In the genomic region with DNA sequence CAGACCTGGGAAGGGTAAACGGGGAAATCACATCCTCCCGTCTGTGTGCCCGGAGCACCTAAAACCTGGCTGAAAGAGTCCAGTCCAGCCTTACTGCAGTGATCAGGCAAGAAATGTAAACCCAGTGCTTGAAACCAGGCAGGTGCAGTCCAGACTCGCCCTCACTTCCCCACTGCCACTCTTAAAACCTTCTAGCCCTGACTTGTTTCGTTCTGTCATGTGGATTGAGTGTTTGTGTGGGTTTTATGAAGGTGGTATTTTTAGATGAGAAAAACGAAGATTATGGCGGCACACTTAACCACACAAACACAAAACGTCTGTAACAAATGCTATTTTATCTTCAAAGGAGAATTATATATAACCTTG, we compare ENCODE assay signal across 8 cellular contexts. TPM values are rescaled to one million over a fixed set of nuclear protein-coding genes. Genes with fewer than 3 reads are reported as not detected.
A peak's percentile ranks its signal among the peaks of the same experiment; 100 is the strongest.
DNase-seq lines count a peak whose midpoint lies in the region; ATAC-seq, FAIRE-seq and TF ChIP-seq lines count a peak whose summit lies in the region.

No MANE protein-coding gene starts in this region.

- no peaks in the 10 kb centered on the region for H3K9me3 Mint-ChIP-seq in activated CD4-positive, alpha-beta T cell treated with anti-CD3 and anti-CD28 coated beads for 36 hours (ENCODE audit: low read depth)
- H3K9me3 Mint-ChIP-seq in IgD-negative memory B cell, result no peaks in the 10 kb centered on the region

- H3K9me3 ChIP-seq in SU-DHL-6 (ENCODE audit: insufficient read depth, low read length) (no peaks in the 10 kb centered on the region), endothelial cell of umbilical vein (replicated peaks; ENCODE audit: control insufficient read depth, insufficient read depth, low read length) (no peaks in the 10 kb centered on the region), neutrophil (no peaks in the 10 kb centered on the region)

- dilution Hi-C loops in endothelial cell of umbilical vein (cut with MboI; ENCODE audit: extremely low pct_ligation_motif_present, low sequenced_read_pairs), result no loop called here

- peak overlapping the region; percentile 97 for H3K27ac Mint-ChIP-seq in activated CD4-positive, alpha-beta T cell treated with anti-CD3 and anti-CD28 coated beads for 36 hours
- peak overlapping the region; percentile 92 to 99 (median 95) for H3K27ac Mint-ChIP-seq in IgD-negative memory B cell

- no peaks in the 10 kb centered on the region for H3K9me1 ChIP-seq in endothelial cell of umbilical vein (replicated peaks; ENCODE audit: control insufficient read depth, extremely low read depth, insufficient read depth, low read length)

- peaks cover 19% of the 10 kb centered on the region for H3K36me3 ChIP-seq in SU-DHL-6 (ENCODE audit: low read length)
- H3K36me3 ChIP-seq in endothelial cell of umbilical vein (ENCODE audit: control insufficient read depth in 2 of 2, extremely low read depth in 1 of 2, insufficient read depth in 2 of 2, low read length in 2 of 2), result no peaks in the 10 kb centered on the region
- no peaks in the 10 kb centered on the region for H3K36me3 ChIP-seq in neutrophil

- DNase-seq in activated CD4-positive, alpha-beta T cell treated with anti-CD3 and anti-CD28 coated beads for 36 hours, result peak; percentile 29
- DNase-seq in activated CD4-positive, alpha-beta T cell treated with anti-CD3 and anti-CD28 coated beads for 4 hours, result no peak
- DNase-seq in endothelial cell of umbilical vein (ENCODE audit: low read depth, low spot score), result peak; percentile 36
- no peak for DNase-seq in effector CD8-positive, alpha-beta T cell (lab: John Stamatoyannopoulos, UW)

- peaks cover 15% of the 10 kb centered on the region for H3F3A ChIP-seq in SU-DHL-6 (ENCODE audit: insufficient read depth)

- H4K20me1 ChIP-seq in SU-DHL-6 (ENCODE audit: low read depth, low read length), result peaks cover 13% of the 10 kb centered on the region; the same call in 1 of the 2 replicates
- no peaks in the 10 kb centered on the region for H4K20me1 ChIP-seq in endothelial cell of umbilical vein (replicated peaks; ENCODE audit: control insufficient read depth, extremely low read depth, insufficient read depth, low read length)

- H3K27ac ChIP-seq in SU-DHL-6 (ENCODE audit: low read depth, low read length), result peak overlapping the region; percentile 97
- peak overlapping the region; percentile 56 for H3K27ac ChIP-seq in endothelial cell of umbilical vein (ENCODE audit: insufficient read depth, low read depth, low read length)
- peak overlapping the region; percentile 94 for H3K27ac ChIP-seq in neutrophil

- H2AFZ ChIP-seq in SU-DHL-6 (ENCODE audit: low read depth, low read length, severe bottlenecking) (peak overlapping the region; percentile 86), endothelial cell of umbilical vein (ENCODE audit: low read depth, low read length) (peak overlapping the region; percentile 92)

- CTCF ChIA-PET in activated CD4-positive, alpha-beta T cell treated with anti-CD3 and anti-CD28 coated beads for 36 hours (lab: Charles Lee), result no interaction called here
- CTCF ChIA-PET in endothelial cell of umbilical vein (lab: Charles Lee), result no interaction called here

- ATAC-seq in activated CD4-positive, alpha-beta T cell treated with anti-CD3 and anti-CD28 coated beads for 36 hours, result no peak
- ATAC-seq in GM21447 (IDR thresholded peaks at IDR 0.05; ENCODE audit: unreplicated experiment), result peak; percentile 22

- FAIRE-seq in endothelial cell of umbilical vein (lab: Jason Lieb, UNC), result no peak

- POLR2A ChIA-PET in activated CD4-positive, alpha-beta T cell treated with anti-CD3 and anti-CD28 coated beads for 36 hours (lab: Charles Lee), result no interaction called here
- POLR2A ChIA-PET in endothelial cell of umbilical vein (lab: Charles Lee), result no interaction called here

- H3K9me2 ChIP-seq in SU-DHL-6 (replicated peaks; ENCODE audit: insufficient read depth, low read length), result no peaks in the 10 kb centered on the region

- peaks cover 31% of the 10 kb centered on the region for H3K4me1 Mint-ChIP-seq in activated CD4-positive, alpha-beta T cell treated with anti-CD3 and anti-CD28 coated beads for 36 hours
- H3K4me1 Mint-ChIP-seq in IgD-negative memory B cell, result peaks cover 24 to 30% (median 25%) of the 10 kb centered on the region in 3 donors

- H3K4me1 ChIP-seq in endothelial cell of umbilical vein (ENCODE audit: control insufficient read depth, extremely low read depth, insufficient read depth, low read length), result peaks cover 25% of the 10 kb centered on the region
- H3K4me1 ChIP-seq in neutrophil (ENCODE audit: control insufficient read depth in 1 of 2, insufficient read depth in 1 of 2, low read depth in 1 of 2, low read length in 1 of 2), result peaks cover 30 to 35% of the 10 kb centered on the region in 2 experiments

- H3K9ac ChIP-seq in SU-DHL-6 (ENCODE audit: low read length) (peak overlapping the region; percentile 78), endothelial cell of umbilical vein (replicated peaks; ENCODE audit: extremely low read depth, insufficient read depth, low read length) (peak overlapping the region; percentile 59)

- H3K27me3 ChIP-seq in SU-DHL-6 (ENCODE audit: low read length) (no peaks in the 10 kb centered on the region), endothelial cell of umbilical vein (ENCODE audit: control insufficient read depth in 2 of 2, insufficient read depth in 2 of 2, low read length in 2 of 2) (no peaks in the 10 kb centered on the region), neutrophil (no peaks in the 10 kb centered on the region)

- intact Hi-C loops in activated CD4-positive, alpha-beta T cell treated with anti-CD3 and anti-CD28 coated beads for 36 hours (cut with DNase I, micrococcal nuclease), result loop anchor here (1.0 to 10.0 kb wide), 7 partner anchors 260 to 870 kb away; a partner anchor contains a TSS
- intact Hi-C loops in endothelial cell of umbilical vein (cut with micrococcal nuclease), result loop anchor here (2.0 to 10.0 kb wide), 3 partner anchors 146 to 650 kb away; a partner anchor contains a TSS

- TF ChIP-seq CTCF in SU-DHL-6 (IDR thresholded peaks at IDR 0.05; ENCODE audit: insufficient read depth, low read length, poor library complexity, severe bottlenecking), result no peak
- no peak for TF ChIP-seq CTCF in endothelial cell of umbilical vein (IDR thresholded peaks at IDR 0.05; ENCODE audit: extremely low read depth in 1 of 2, insufficient read depth in 1 of 2, low read depth in 1 of 2, low read length in 2 of 2)
- no peak for TF ChIP-seq CTCF in neutrophil (IDR thresholded peaks at IDR 0.05)

- H3K4me3 ChIP-seq in SU-DHL-6 (ENCODE audit: insufficient read depth, low read length, poor library complexity, severe bottlenecking) (peak overlapping the region; percentile 79), endothelial cell of umbilical vein (replicated peaks in 1 of 3; ENCODE audit: insufficient read depth in 1 of 3, low read depth in 1 of 3, low read length in 3 of 3) (peak overlapping the region; percentile 64 to 97 (median 88)), neutrophil (ENCODE audit: low read depth in 1 of 2, low read length in 1 of 2) (peak overlapping the region; percentile 85 to 92)

- BruUV-seq in endothelial cell of umbilical vein (replicated peaks; lab: Mats Ljungman, UMichigan), result no TSS peak

- TF ChIP-seq POLR2A in endothelial cell of umbilical vein (IDR thresholded peaks at IDR 0.05; ENCODE audit: low read depth, low read length), result no peak

- peaks cover 41% of the 10 kb centered on the region for H3K79me2 ChIP-seq in SU-DHL-6 (ENCODE audit: insufficient read depth, low read length)
- H3K79me2 ChIP-seq in endothelial cell of umbilical vein (ENCODE audit: control insufficient read depth, insufficient read depth, low read length), result peaks cover 39% of the 10 kb centered on the region

- peaks cover 2% of the 10 kb centered on the region for H3K27me3 Mint-ChIP-seq in activated CD4-positive, alpha-beta T cell treated with anti-CD3 and anti-CD28 coated beads for 36 hours
- no peaks in the 10 kb centered on the region for H3K27me3 Mint-ChIP-seq in IgD-negative memory B cell

- H3K36me3 Mint-ChIP-seq in activated CD4-positive, alpha-beta T cell treated with anti-CD3 and anti-CD28 coated beads for 36 hours (ENCODE audit: low read depth), result peaks cover 24% of the 10 kb centered on the region
- peaks cover 4% of the 10 kb centered on the region for H3K36me3 Mint-ChIP-seq in IgD-negative memory B cell

- H3K4me2 ChIP-seq in SU-DHL-6 (ENCODE audit: low read depth, low read length, poor library complexity, severe bottlenecking) (peak overlapping the region; percentile 84), endothelial cell of umbilical vein (ENCODE audit: insufficient read depth, low read length) (peak overlapping the region; percentile 89)

- peak overlapping the region; percentile 83 for H3K4me3 Mint-ChIP-seq in activated CD4-positive, alpha-beta T cell treated with anti-CD3 and anti-CD28 coated beads for 36 hours
- H3K4me3 Mint-ChIP-seq in IgD-negative memory B cell, result peak overlapping the region; percentile 95 to 98 (median 97)

RNA-seq across cellular contexts. Expression of a gene that starts 0.8 kb away (rescaled TPM):
- total RNA-seq in activated CD4-positive, alpha-beta T cell treated with anti-CD3 and anti-CD28 coated beads for 36 hours, result 10 to 100 TPM; 65.5 to 95.7 TPM
- polyA plus RNA-seq in IgD-negative memory B cell (14.8 TPM), endothelial cell of umbilical vein (6.1 and 9.2 TPM in 2 replicates)
- 62.3 and 72.1 TPM in 2 replicates for total RNA-seq in endothelial cell of umbilical vein
- polyA plus RNA-seq in endothelial cell of umbilical vein (2011; cell fraction: cytosol; rRNA removed), result 17.0 and 18.0 TPM in 2 replicates
- polyA plus RNA-seq in endothelial cell of umbilical vein (2011; cell fraction: nucleus; rRNA removed), result 17.3 and 19.4 TPM in 2 replicates
- polyA plus RNA-seq in endothelial cell of umbilical vein (2012), result 32.8 and 60.0 TPM in 2 replicates
- 12.5 TPM in 2 replicates for polyA minus RNA-seq in endothelial cell of umbilical vein
- 24.0 TPM for polyA minus RNA-seq in endothelial cell of umbilical vein (2011; cell fraction: cytosol; rRNA and poly(A)+ RNA removed)
- 13.6 and 21.0 TPM in 2 replicates for polyA minus RNA-seq in endothelial cell of umbilical vein (2011; cell fraction: nucleus; rRNA and poly(A)+ RNA removed)

RNA-seq across cellular contexts. Expression of a gene that starts 4.0 kb away (rescaled TPM):
- total RNA-seq in activated CD4-positive, alpha-beta T cell treated with anti-CD3 and anti-CD28 coated beads for 36 hours, result 10 to 100 TPM; 27.4 to 29.8 TPM
- polyA plus RNA-seq in IgD-negative memory B cell (42.0 TPM), endothelial cell of umbilical vein (13.0 and 14.3 TPM in 2 replicates)
- 30.4 and 32.3 TPM in 2 replicates for total RNA-seq in endothelial cell of umbilical vein
- 8.3 and 8.5 TPM in 2 replicates for polyA plus RNA-seq in endothelial cell of umbilical vein (2011; cell fraction: cytosol; rRNA removed)
- 39.2 and 59.9 TPM in 2 replicates for polyA plus RNA-seq in endothelial cell of umbilical vein (2011; cell fraction: nucleus; rRNA removed)
- 20.9 and 22.8 TPM in 2 replicates for polyA plus RNA-seq in endothelial cell of umbilical vein (2012)
- 17.7 and 18.5 TPM in 2 replicates for polyA minus RNA-seq in endothelial cell of umbilical vein
- polyA minus RNA-seq in endothelial cell of umbilical vein (2011; cell fraction: cytosol; rRNA and poly(A)+ RNA removed), result 8.0 TPM
- polyA minus RNA-seq in endothelial cell of umbilical vein (2011; cell fraction: nucleus; rRNA and poly(A)+ RNA removed), result 31.7 and 37.1 TPM in 2 replicates

RNA-seq across cellular contexts. Expression of a gene that starts 48.5 kb away (rescaled TPM):
- under 1 TPM; 0.14 to 0.19 TPM for total RNA-seq in activated CD4-positive, alpha-beta T cell treated with anti-CD3 and anti-CD28 coated beads for 36 hours
- 0.15 TPM for polyA plus RNA-seq in IgD-negative memory B cell
- total RNA-seq in endothelial cell of umbilical vein, result 25.2 and 25.4 TPM in 2 replicates
- 23.9 and 27.6 TPM in 2 replicates for polyA plus RNA-seq in endothelial cell of umbilical vein
- polyA plus RNA-seq in endothelial cell of umbilical vein (2011; cell fraction: cytosol; rRNA removed), result 27.3 and 27.8 TPM in 2 replicates
- 34.2 and 36.1 TPM in 2 replicates for polyA plus RNA-seq in endothelial cell of umbilical vein (2011; cell fraction: nucleus; rRNA removed)
- 18.3 and 23.2 TPM in 2 replicates for polyA plus RNA-seq in endothelial cell of umbilical vein (2012)
- polyA minus RNA-seq in endothelial cell of umbilical vein, result 52.2 and 52.9 TPM in 2 replicates
- 1.4 TPM for polyA minus RNA-seq in endothelial cell of umbilical vein (2011; cell fraction: cytosol; rRNA and poly(A)+ RNA removed)
- polyA minus RNA-seq in endothelial cell of umbilical vein (2011; cell fraction: nucleus; rRNA and poly(A)+ RNA removed), result 26.7 and 27.0 TPM in 2 replicates

Comparison
In these comparisons a context has a peak if more than half of its experiments do, and no peak if none do; other contexts are left out.
1. DNase-seq: peak in activated CD4-positive, alpha-beta T cell treated with anti-CD3 and anti-CD28 coated beads for 36 hours (single experiment) and endothelial cell of umbilical vein (single experiment); none in activated CD4-positive, alpha-beta T cell treated with anti-CD3 and anti-CD28 coated beads for 4 hours (0 of 2) and effector CD8-positive, alpha-beta T cell (single experiment).
2. RNA of a gene that starts 48.5 kb away (total RNA-seq): 25.2 to 25.4 TPM in endothelial cell of umbilical vein; 0.14 to 0.19 TPM in activated CD4-positive, alpha-beta T cell treated with anti-CD3 and anti-CD28 coated beads for 36 hours; every median in the first group is over 10 times any median in the second.
3. Peak in every context shown above with its lines, with median percentiles within 50 percentile points of each other: H3K27ac ChIP-seq and H3K4me3 ChIP-seq.